11 cellular contexts compared by ENCODE assay signal in genomic region chr6:13455604-13456003, GRCh38. TPM values are rescaled to one million over a fixed set of nuclear protein-coding genes. Genes with fewer than 3 reads are reported as not detected.
DNase-seq lines count a peak whose midpoint lies in the region; ATAC-seq lines count a peak whose summit lies in the region.
"Had no signal": no experiment of that assay in that cellular context is flagged by ENCODE, and none has a peak within 500 bp of the region (broad histone marks: within the 10 kb centered on the region; RNA-seq: fewer than 3 reads in every experiment).

No MANE protein-coding gene starts in this region.

- peak; percentile 32 for ATAC-seq in GM18511 (IDR thresholded peaks at IDR 0.05; ENCODE audit: unreplicated experiment)
- no peak for ATAC-seq in natural killer cell treated with Interleukin-12 subunit alpha and Interleukin-12 subunit beta and Interleukin-15 and Interleukin-18, amount 100 ng/mL, for 72 hours

- H3K27me3 Mint-ChIP-seq in dendritic cell treated with granulocyte-macrophage colony-stimulating factor and Interleukin-4, amounts not matched to agents 40 ng/mL and 50 ng/mL, for 4 days, result no peaks in the 10 kb centered on the region
- no peaks in the 10 kb centered on the region for H3K27me3 Mint-ChIP-seq in natural killer cell treated with Interleukin-12 subunit alpha and Interleukin-12 subunit beta and Interleukin-15 and Interleukin-18, amount 100 ng/mL, for 72 hours

- peak overlapping the region; percentile 68 for H3K27ac Mint-ChIP-seq in dendritic cell treated with granulocyte-macrophage colony-stimulating factor and Interleukin-4, amounts not matched to agents 40 ng/mL and 50 ng/mL, for 4 days
- H3K27ac Mint-ChIP-seq in natural killer cell treated with Interleukin-12 subunit alpha and Interleukin-12 subunit beta and Interleukin-15 and Interleukin-18, amount 100 ng/mL, for 72 hours, result peak overlapping the region; percentile 62 to 70

- H3K36me3 Mint-ChIP-seq in dendritic cell treated with granulocyte-macrophage colony-stimulating factor and Interleukin-4, amounts not matched to agents 40 ng/mL and 50 ng/mL, for 4 days (ENCODE audit: low read depth), result peaks cover 34% of the 10 kb centered on the region
- no peaks in the 10 kb centered on the region for H3K36me3 Mint-ChIP-seq in natural killer cell treated with Interleukin-12 subunit alpha and Interleukin-12 subunit beta and Interleukin-15 and Interleukin-18, amount 100 ng/mL, for 72 hours

- H3K4me3 Mint-ChIP-seq in dendritic cell treated with granulocyte-macrophage colony-stimulating factor and Interleukin-4, amounts not matched to agents 40 ng/mL and 50 ng/mL, for 4 days, result no peak overlapping the region
- peak overlapping the region; percentile 62 for H3K4me3 Mint-ChIP-seq in natural killer cell treated with Interleukin-12 subunit alpha and Interleukin-12 subunit beta and Interleukin-15 and Interleukin-18, amount 100 ng/mL, for 72 hours

- no peaks in the 10 kb centered on the region for H3K9me3 Mint-ChIP-seq in dendritic cell treated with granulocyte-macrophage colony-stimulating factor and Interleukin-4, amounts not matched to agents 40 ng/mL and 50 ng/mL, for 4 days
- no peaks in the 10 kb centered on the region for H3K9me3 Mint-ChIP-seq in natural killer cell treated with Interleukin-12 subunit alpha and Interleukin-12 subunit beta and Interleukin-15 and Interleukin-18, amount 100 ng/mL, for 72 hours
- H3K9me3 Mint-ChIP-seq: T-helper 2 cell treated with Interferon-gamma antibody and Interleukin-4, amounts not matched to agents 5 μg/mL and 100 μg/mL, for 36 hours had no signal

- DNase-seq in CD1c-positive myeloid dendritic cell (ENCODE audit: extremely low spot score), result peak; percentile 76
- DNase-seq in natural killer cell treated with Interleukin-12 subunit alpha and Interleukin-12 subunit beta and Interleukin-15 and Interleukin-18, amount 100 ng/mL, for 72 hours (ENCODE audit: low spot score), result no peak
- no peak for DNase-seq in NCI-H2227 (lab: John Stamatoyannopoulos, UW; ENCODE audit: unreplicated experiment)
- DNase-seq in NOMO-1 treated with dmso at 0.1 percent for 144 hours (lab: John Stamatoyannopoulos, UW; ENCODE audit: unreplicated experiment), result no peak
- DNase-seq in NCI-H748 (lab: John Stamatoyannopoulos, UW; ENCODE audit: unreplicated experiment), result no peak
- no peak for DNase-seq in retina
- DNase-seq: midbrain, NCI-H1105 treated with DMSO at 0.1 percent for 48 hours had no signal

- intact Hi-C loops in dendritic cell treated with granulocyte-macrophage colony-stimulating factor and Interleukin-4, amounts not matched to agents 40 ng/mL and 50 ng/mL, for 4 days (cut with micrococcal nuclease), result no loop called here

- peaks cover 38% of the 10 kb centered on the region for H3K4me1 Mint-ChIP-seq in dendritic cell treated with granulocyte-macrophage colony-stimulating factor and Interleukin-4, amounts not matched to agents 40 ng/mL and 50 ng/mL, for 4 days (ENCODE audit: low read depth)
- peaks cover 47 to 60% of the 10 kb centered on the region in 2 donors for H3K4me1 Mint-ChIP-seq in natural killer cell treated with Interleukin-12 subunit alpha and Interleukin-12 subunit beta and Interleukin-15 and Interleukin-18, amount 100 ng/mL, for 72 hours (ENCODE audit: low read depth in 2 of 2)

RNA-seq across cellular contexts. Expression of gene GFOD1, which starts 31.8 kb away (rescaled TPM):
- 10 to 100 TPM in 1 of 2 donors, 1 to 10 TPM in 1; 9.7 to 12.1 TPM for total RNA-seq in natural killer cell treated with Interleukin-12 subunit alpha and Interleukin-12 subunit beta and Interleukin-15 and Interleukin-18, amount 100 ng/mL, for 72 hours
